Comparison of ENCODE assay signal across 8 cellular contexts in genomic region chr12:11170810-11171144, GRCh38.
DNase-seq lines count a peak whose midpoint lies in the region; ATAC-seq and TF ChIP-seq lines count a peak whose summit lies in the region.

No MANE protein-coding gene starts in this region.

- H3K4me1 ChIP-seq in HUES48 (ENCODE audit: control insufficient read depth, insufficient read depth, low read length) = peaks cover 8% of the 10 kb centered on the region; the same call in 1 of the 2 replicates
- peaks cover 9% of the 10 kb centered on the region in 2 donors for H3K4me1 ChIP-seq in mucosa of rectum (ENCODE audit: control insufficient read depth in 2 of 2, insufficient read depth in 2 of 2, low read length in 2 of 2)

- H3K27me3 ChIP-seq in HUES48 (ENCODE audit: control insufficient read depth, insufficient read depth, low read length) (no peaks in the 10 kb centered on the region), mucosa of rectum (ENCODE audit: control insufficient read depth in 2 of 2, insufficient read depth in 2 of 2, low read length in 2 of 2) (no peaks in the 10 kb centered on the region)

- DNase-seq in cardiac fibroblast (ENCODE audit: low read depth in 2 of 2) (no peak), superior temporal gyrus (ENCODE audit: extremely low spot score) (no peak), cortex of kidney (lab: John Stamatoyannopoulos, UW) (no peak)

- H3K36me3 ChIP-seq in HUES48 (ENCODE audit: control insufficient read depth, insufficient read depth, low read length) (peaks cover 13% of the 10 kb centered on the region), mucosa of rectum (ENCODE audit: control insufficient read depth in 2 of 2, insufficient read depth in 2 of 2, low read length in 2 of 2) (peaks cover 3 to 6% of the 10 kb centered on the region in 2 donors)

- ATAC-seq in GM21447 (IDR thresholded peaks at IDR 0.05; ENCODE audit: unreplicated experiment) = no peak
- ATAC-seq in HG02852 (IDR thresholded peaks at IDR 0.05; ENCODE audit: unreplicated experiment) = no peak

- H3K9me3 ChIP-seq in HUES48 (ENCODE audit: control insufficient read depth, insufficient read depth, low read length) (no peaks in the 10 kb centered on the region), mucosa of rectum (ENCODE audit: control insufficient read depth in 2 of 2, low read length in 2 of 2) (no peaks in the 10 kb centered on the region)

- peak overlapping the region; percentile 99 for H3K9ac ChIP-seq in HUES48 (ENCODE audit: low read depth, low read length)
- peak overlapping the region; percentile 79 to 89 for H3K9ac ChIP-seq in mucosa of rectum (ENCODE audit: low read depth in 1 of 2, low read length in 2 of 2)

- H3K27ac ChIP-seq in 22Rv1 (peak overlapping the region; percentile 95), HUES48 (ENCODE audit: low read depth, low read length) (peak overlapping the region; percentile 97), mucosa of rectum (ENCODE audit: low read depth in 2 of 2, low read length in 2 of 2) (peak overlapping the region; percentile 81 to 86)

- TF ChIP-seq CTCF in 22Rv1 (IDR thresholded peaks at IDR 0.05) (no peak), cardiac fibroblast (IDR thresholded peaks at IDR 0.05; ENCODE audit: low read depth, low read length) (no peak)

- peak overlapping the region; percentile 100 for H3K4me3 ChIP-seq in HUES48 (ENCODE audit: low read depth, low read length)
- H3K4me3 ChIP-seq in cardiac fibroblast (replicated peaks in 1 of 2; ENCODE audit: low read depth in 2 of 2, low read length in 2 of 2) = peak overlapping the region; percentile 75 to 83
- H3K4me3 ChIP-seq in mucosa of rectum (ENCODE audit: low read length in 2 of 2) = peak overlapping the region; percentile 90 to 92
